Comparison of ENCODE assay signal across 8 cellular contexts in the genomic region with DNA sequence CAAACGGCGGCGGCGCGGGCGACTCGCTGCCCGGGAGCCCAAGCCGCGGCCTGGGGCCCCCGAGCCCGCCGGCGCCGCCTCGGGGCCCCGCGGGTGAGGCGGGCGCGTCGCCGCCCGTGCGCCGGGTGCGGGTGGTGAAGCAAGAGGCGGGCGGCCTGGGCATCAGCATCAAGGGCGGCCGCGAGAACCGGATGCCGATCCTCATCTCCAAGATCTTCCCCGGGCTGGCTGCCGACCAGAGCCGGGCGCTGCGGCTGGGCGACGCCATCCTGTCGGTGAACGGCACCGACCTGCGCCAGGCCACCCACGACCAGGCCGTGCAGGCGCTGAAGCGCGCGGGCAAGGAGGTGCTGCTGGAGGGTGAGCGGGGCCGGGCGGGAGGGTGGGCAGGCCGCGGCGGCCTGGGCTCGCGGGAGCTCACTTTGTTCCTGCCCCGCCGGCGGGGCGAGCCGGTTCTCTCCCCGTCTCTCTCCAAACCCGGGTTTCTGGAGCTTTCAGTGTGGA. TPM values are rescaled to one million over a fixed set of nuclear protein-coding genes. Genes with fewer than 3 reads are reported as not detected.
DNase-seq lines count a peak whose midpoint lies in the region; ATAC-seq, FAIRE-seq and TF ChIP-seq lines count a peak whose summit lies in the region.

No MANE protein-coding gene starts in this region.

- peaks cover 46% of the 10 kb centered on the region for H3K4me1 Mint-ChIP-seq in activated naive CD8-positive, alpha-beta T cell treated with anti-CD3 and anti-CD28 coated beads for 36 hours

- peak overlapping the region; percentile 86 for H3K4me3 ChIP-seq in RWPE2 (ENCODE audit: severe bottlenecking)
- peak overlapping the region; percentile 59 to 91 (median 78) for H3K4me3 ChIP-seq in heart left ventricle

- H3K4me3 Mint-ChIP-seq in activated naive CD8-positive, alpha-beta T cell treated with anti-CD3 and anti-CD28 coated beads for 36 hours, result peak overlapping the region; percentile 82

- TF ChIP-seq CTCF in RWPE2 (IDR thresholded peaks at IDR 0.05; ENCODE audit: poor library complexity, severe bottlenecking) (no peak), heart left ventricle (IDR thresholded peaks at IDR 0.05) (no peak)

- peak overlapping the region; percentile 76 for H3K27ac Mint-ChIP-seq in activated naive CD8-positive, alpha-beta T cell treated with anti-CD3 and anti-CD28 coated beads for 36 hours

- TF ChIP-seq POLR2A in heart left ventricle (IDR thresholded peaks at IDR 0.05) (no peak), H54 (IDR thresholded peaks at IDR 0.05; ENCODE audit: low read depth, low read length) (no peak)

- WGBS in heart left ventricle, 4 donors, result 0% methylated on average over 6 to 66 of the region's 66 CpGs

- H3K27me3 Mint-ChIP-seq in activated naive CD8-positive, alpha-beta T cell treated with anti-CD3 and anti-CD28 coated beads for 36 hours, result no peaks in the 10 kb centered on the region

- H3K36me3 ChIP-seq in RWPE2 (ENCODE audit: low read depth) (no peaks in the 10 kb centered on the region), heart left ventricle (no peaks in the 10 kb centered on the region)

- H3K9me3 ChIP-seq in RWPE2 (ENCODE audit: severe bottlenecking) (no peaks in the 10 kb centered on the region), heart left ventricle (no peaks in the 10 kb centered on the region)

- H3K36me3 Mint-ChIP-seq in activated naive CD8-positive, alpha-beta T cell treated with anti-CD3 and anti-CD28 coated beads for 36 hours, result peaks cover 13% of the 10 kb centered on the region

- H3K9me3 Mint-ChIP-seq in activated naive CD8-positive, alpha-beta T cell treated with anti-CD3 and anti-CD28 coated beads for 36 hours, result no peaks in the 10 kb centered on the region

- peak overlapping the region; percentile 77 for H3K27ac ChIP-seq in RWPE2 (ENCODE audit: poor library complexity, severe bottlenecking)
- peak overlapping the region; percentile 71 to 90 (median 84) for H3K27ac ChIP-seq in heart left ventricle

- DNase-seq in NCI-H2227 (lab: John Stamatoyannopoulos, UW; ENCODE audit: unreplicated experiment) (peak; percentile 47), NCI-H2227 treated with DMSO at 0.1 percent for 48 hours (lab: John Stamatoyannopoulos, UW) (no peak), RWPE2 (ENCODE audit: low spot score) (no peak), heart left ventricle (peak; percentile 55 to 80 (median 62)), posterior vena cava (ENCODE audit: low spot score) (peak; percentile 83), H54 (ENCODE audit: insufficient read length, low spot score) (no peak)
- peak; percentile 60 for DNase-seq in activated naive CD8-positive, alpha-beta T cell treated with anti-CD3 and anti-CD28 coated beads for 36 hours

- ATAC-seq in HG02870 (IDR thresholded peaks at IDR 0.05; ENCODE audit: unreplicated experiment) (peak; percentile 21), RWPE2 (ENCODE audit: low read depth) (peak; percentile 22), heart left ventricle (peak in 3 of 4 donors; percentile 31 to 51 (median 49))

- H3K4me1 ChIP-seq in RWPE2 (ENCODE audit: insufficient read depth, poor library complexity, severe bottlenecking), result peaks cover 34% of the 10 kb centered on the region
- H3K4me1 ChIP-seq in heart left ventricle, result peaks cover 4 to 49% (median 22%) of the 10 kb centered on the region in 12 donors

- FAIRE-seq in H54 (lab: Jason Lieb, UNC), result no peak

- intact Hi-C loops in heart left ventricle (cut with DNase I) (loop anchor here in 1 of 10 donors (10.0 kb wide), 1 partner anchor 67 kb away; no protein-coding TSS in a partner anchor), posterior vena cava (cut with DNase I) (no loop called here)

- H3K27me3 ChIP-seq in RWPE2 (ENCODE audit: insufficient read depth, poor library complexity, severe bottlenecking) (no peaks in the 10 kb centered on the region), heart left ventricle (no peaks in the 10 kb centered on the region)

RNA-seq across cellular contexts. Expression of gene SNTB2, which starts 0.5 kb away (rescaled TPM):
- 1 to 10 TPM; 6.1 to 6.3 TPM for total RNA-seq in activated naive CD8-positive, alpha-beta T cell treated with anti-CD3 and anti-CD28 coated beads for 36 hours
- 10 to 100 TPM in 7 of 9 donors, 1 to 10 TPM in 2; 8.6 to 28.5 (median 13.2) TPM for total RNA-seq in heart left ventricle
- 1 to 10 TPM; 2.2 to 5.0 TPM for polyA plus RNA-seq in heart left ventricle
- total RNA-seq in posterior vena cava, result 10 to 100 TPM; 53.8 to 59.5 TPM

RNA-seq across cellular contexts. Expression of gene UTP4, which starts 55.0 kb away (rescaled TPM):
- total RNA-seq in activated naive CD8-positive, alpha-beta T cell treated with anti-CD3 and anti-CD28 coated beads for 36 hours, result 100 to 1,000 TPM; 149 to 153 TPM
- 10 to 100 TPM; 12.8 to 38.2 (median 28.3) TPM for total RNA-seq in heart left ventricle
- polyA plus RNA-seq in heart left ventricle, result 10 to 100 TPM; 11.8 to 31.1 TPM
- total RNA-seq in posterior vena cava, result 10 to 100 TPM; 32.8 to 36.9 TPM

RNA-seq across cellular contexts. Expression of gene CHTF8, which starts 55.1 kb away (rescaled TPM):
- total RNA-seq in activated naive CD8-positive, alpha-beta T cell treated with anti-CD3 and anti-CD28 coated beads for 36 hours, result 100 to 1,000 TPM; 135 to 141 TPM
- total RNA-seq in heart left ventricle, result 10 to 100 TPM; 31.5 to 79.7 (median 57.2) TPM
- 10 to 100 TPM; 18.7 to 53.2 TPM for polyA plus RNA-seq in heart left ventricle
- total RNA-seq in posterior vena cava, result 10 to 100 TPM; 55.0 to 67.0 TPM

Comparison
In these comparisons a context has a peak if more than half of its experiments do, and no peak if none do; other contexts are left out.
1. DNase-seq: peak in NCI-H2227 (single experiment), activated naive CD8-positive, alpha-beta T cell treated with anti-CD3 and anti-CD28 coated beads for 36 hours (single experiment), heart left ventricle (5 of 5) and posterior vena cava (single experiment); none in NCI-H2227 treated with DMSO at 0.1 percent for 48 hours (single experiment), RWPE2 (single experiment) and H54 (single experiment).
2. Peak in every context shown above with its lines, with median percentiles within 50 percentile points of each other: ATAC-seq.